10 cellular contexts compared by ENCODE assay signal in the genomic region with DNA sequence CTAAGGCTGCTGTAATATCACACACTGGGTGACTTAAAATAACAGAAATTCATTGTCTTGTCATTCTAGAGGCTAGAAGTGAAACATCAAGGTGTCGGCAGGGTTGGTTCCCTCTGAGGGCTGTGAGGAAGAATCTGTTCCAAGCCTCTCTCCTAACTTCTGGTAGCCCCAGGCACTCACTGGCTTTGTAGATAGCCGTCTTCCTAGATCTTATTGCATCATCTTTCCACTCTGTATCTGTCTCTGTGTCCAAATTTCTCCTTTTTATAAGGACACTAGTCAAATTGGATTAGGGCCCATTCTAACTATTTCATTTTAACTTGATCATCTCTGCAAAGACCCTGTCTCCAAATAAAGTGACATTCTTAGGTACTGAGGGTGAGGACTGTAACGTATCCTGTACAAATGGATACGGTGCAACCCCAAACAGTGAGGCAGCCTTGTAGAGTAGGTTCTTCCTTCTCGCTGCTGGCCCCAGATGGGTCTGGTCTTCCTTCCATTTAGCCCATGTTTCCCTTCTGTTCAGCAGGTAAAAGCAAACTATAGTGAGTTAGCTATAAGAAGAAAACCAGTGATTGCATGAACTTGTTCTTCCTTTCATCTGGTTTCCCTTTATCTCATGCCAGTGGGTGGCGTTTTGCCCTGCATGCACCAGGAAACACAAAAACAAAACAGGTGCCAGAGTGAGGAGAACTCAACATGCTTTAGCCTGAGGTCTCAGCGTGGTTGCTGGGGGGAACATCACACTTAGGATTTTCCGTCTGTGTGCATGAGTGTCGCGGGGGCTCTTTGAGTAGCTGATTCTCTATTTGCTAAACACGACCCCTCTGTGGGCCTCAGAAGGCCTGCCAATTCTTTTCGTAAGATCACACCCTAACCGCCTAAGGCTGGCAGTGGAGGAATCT. TPM values are rescaled to one million over a fixed set of nuclear protein-coding genes. Genes with fewer than 3 reads are reported as not detected.
DNase-seq lines count a peak whose midpoint lies in the region; ATAC-seq, FAIRE-seq and TF ChIP-seq lines count a peak whose summit lies in the region.
"Had no signal": no experiment of that assay in that cellular context is flagged by ENCODE, and none has a peak within 500 bp of the region (broad histone marks: within the 10 kb centered on the region; RNA-seq: fewer than 3 reads in every experiment).

No MANE protein-coding gene starts in this region.

- no peak overlapping the region for H3K4me3 ChIP-seq in H1 (ENCODE audit: extremely low read depth in 1 of 4, insufficient read depth in 2 of 4, low read depth in 3 of 4, low read length in 4 of 4)

- H3K23me2 ChIP-seq in H1 (ENCODE audit: low read depth, low read length): peaks cover 2% of the 10 kb centered on the region; the same call in 1 of the 2 replicates

- peak overlapping the region; percentile 54 for H2BK5ac ChIP-seq in H1 (ENCODE audit: low read depth, low read length)

- no peak overlapping the region; the same call in 1 of the 2 replicates for H3K27ac ChIP-seq in H1 (ENCODE audit: low read depth, low read length)

- H2AFZ ChIP-seq in H1 (ENCODE audit: low read length): no peak overlapping the region

- H3K23ac ChIP-seq in H1 (ENCODE audit: insufficient read length): no peak overlapping the region

- H3K27ac Mint-ChIP-seq in activated CD4-positive, alpha-beta T cell treated with anti-CD3 and anti-CD28 coated beads, Interleukin-2, amount 10 ng/mL, durations not matched to agents 24 days and 14 days: peak overlapping the region; percentile 86
- peak overlapping the region; percentile 77 for H3K27ac Mint-ChIP-seq in type B pancreatic cell

- POLR2A ChIA-PET in H1 (lab: Charles Lee; ENCODE audit: partially characterized antibody): interaction anchor here (1.1 to 10.6 kb wide), 5 partner anchors 12 to 42 kb away, joined by 3 to 116 read pairs (median 3); a partner anchor contains a TSS

- no peak overlapping the region for H3K14ac ChIP-seq in H1 (ENCODE audit: insufficient read length)

- 0 out of 4 replicates have a peak overlapping the region, but pooled peaks of 1 of the 2 experiments have one; percentile 11 for H3K4me2 ChIP-seq in H1 (ENCODE audit: insufficient read depth in 1 of 2, low read depth in 2 of 2, low read length in 2 of 2)

- no peak overlapping the region for H4K5ac ChIP-seq in H1 (ENCODE audit: insufficient read length, low read depth, low read length)

- H3K4me3 Mint-ChIP-seq in activated CD4-positive, alpha-beta T cell treated with anti-CD3 and anti-CD28 coated beads, Interleukin-2, amount 10 ng/mL, durations not matched to agents 24 days and 14 days: peak overlapping the region; percentile 72
- H3K4me3 Mint-ChIP-seq in type B pancreatic cell: no peak overlapping the region

- TF ChIP-seq CTCF in H1 (IDR thresholded peaks at IDR 0.05; ENCODE audit: control extremely low read depth in 1 of 3, insufficient read depth in 1 of 3, low read depth in 1 of 3, low read length in 3 of 3) (no peak), type B pancreatic cell (conservative IDR thresholded peaks at IDR 0.05) (no peak)

- no peaks in the 10 kb centered on the region for H3K9me3 ChIP-seq in H1 (ENCODE audit: insufficient read depth in 2 of 2, low read depth in 1 of 2, low read length in 1 of 2)

- whole genome bisulfite sequencing in H1 (ENCODE audit: extremely low coverage in 1 of 2, insufficient coverage in 1 of 2, insufficient read length in 1 of 2, insufficient replicate concordance in 2 of 2, low coverage in 1 of 2, low lambda C conversion rate in 2 of 2, missing lambda C conversion rate in 1 of 2), 2 experiments: 68% methylated on average over 13 of the region's 13 CpGs; no CpG with 5 or more reads in 1 of the 2 experiments

- TF ChIP-seq RAD21 in H1 (IDR thresholded peaks at IDR 0.05 in 1 of 2, conservative IDR thresholded peaks at IDR 0.05 in 1 of 2; ENCODE audit: low read depth in 2 of 2, low read length in 2 of 2): 0 out of 4 replicates have a peak, but pooled peaks of 1 of the 2 experiments have one; percentile 7

- peaks cover 19% of the 10 kb centered on the region; the same call in 1 of the 2 replicates for H3K79me1 ChIP-seq in H1 (ENCODE audit: low read depth, low read length)

- no peak overlapping the region for H3K56ac ChIP-seq in H1 (replicated peaks; ENCODE audit: insufficient read length, low read depth, low read length)

- DNase-seq in activated gamma-delta T cell treated with Interleukin-2 at 50 U/mL for 16 hours (peak; percentile 48), activated gamma-delta T cell (lab: John Stamatoyannopoulos, UW) (no peak), H1 (ENCODE audit: low read depth in 1 of 2, low spot score in 2 of 2) (no peak), type B pancreatic cell (ENCODE audit: extremely low spot score, unreplicated experiment) (no peak), occipital lobe (lab: John Stamatoyannopoulos, UW) (no peak), AG08395 (ENCODE audit: low spot score) (no peak)
- peak; percentile 85 for DNase-seq in activated CD4-positive, alpha-beta T cell treated with anti-CD3 and anti-CD28 coated beads, Interleukin-2, amount 10 ng/mL, durations not matched to agents 24 days and 14 days
- DNase-seq: HCEC 1CT, NCI-H526 treated with DMSO at 0.1 percent for 48 hours had no signal

- H3K27me3 Mint-ChIP-seq in activated CD4-positive, alpha-beta T cell treated with anti-CD3 and anti-CD28 coated beads, Interleukin-2, amount 10 ng/mL, durations not matched to agents 24 days and 14 days: no peaks in the 10 kb centered on the region
- no peaks in the 10 kb centered on the region for H3K27me3 Mint-ChIP-seq in type B pancreatic cell

- peak overlapping the region; percentile 55 for H3K18ac ChIP-seq in H1 (ENCODE audit: extremely low read depth, low read length)

- H4K20me1 ChIP-seq in H1 (replicated peaks in 1 of 2; ENCODE audit: control insufficient read depth in 1 of 2, insufficient read depth in 2 of 2, low read length in 2 of 2): peaks cover 0 to 13% of the 10 kb centered on the region in 2 experiments

- H4K91ac ChIP-seq in H1 (replicated peaks; ENCODE audit: insufficient read length, low read length): no peak overlapping the region

- peaks cover 0 to 98% of the 10 kb centered on the region in 2 experiments; a peak in 3 of 4 replicates for H3K79me2 ChIP-seq in H1 (ENCODE audit: control insufficient read depth in 1 of 2, insufficient read depth in 2 of 2, low read length in 2 of 2)

- no peak overlapping the region for H3K9ac ChIP-seq in H1 (replicated peaks in 1 of 4; ENCODE audit: extremely low read depth in 1 of 4, low read depth in 3 of 4, low read length in 3 of 4)

- H3K27me3 ChIP-seq in H1 (replicated peaks in 1 of 4; ENCODE audit: control insufficient read depth in 3 of 4, extremely low read depth in 1 of 4, insufficient read depth in 3 of 4, low read length in 3 of 4): no peaks in the 10 kb centered on the region

- ATAC-seq in GM19467 (IDR thresholded peaks at IDR 0.05; ENCODE audit: unreplicated experiment): no peak

- intact Hi-C loops in activated CD4-positive, alpha-beta T cell treated with anti-CD3 and anti-CD28 coated beads, Interleukin-2, amount 10 ng/mL, durations not matched to agents 24 days and 14 days (cut with micrococcal nuclease): no loop called here

- no peak overlapping the region for H4K8ac ChIP-seq in H1 (ENCODE audit: extremely low read depth, insufficient read depth, low read length)

- CTCF ChIA-PET in H1 (lab: Charles Lee; ENCODE audit: partially characterized antibody): interaction anchor here (0.6 to 1.8 kb wide), 5 partner anchors 13 to 108 kb away, joined by 3 to 6 read pairs (median 4); no protein-coding TSS in a partner anchor

- peak overlapping the region; percentile 29 for H2BK20ac ChIP-seq in H1 (ENCODE audit: low read length)

- no peak overlapping the region for H2BK120ac ChIP-seq in H1 (replicated peaks; ENCODE audit: low read depth, low read length)

- H2BK15ac ChIP-seq in H1 (ENCODE audit: low read length): no peak overlapping the region

- no peaks in the 10 kb centered on the region for H3K9me3 Mint-ChIP-seq in activated CD4-positive, alpha-beta T cell treated with anti-CD3 and anti-CD28 coated beads, Interleukin-2, amount 10 ng/mL, durations not matched to agents 24 days and 14 days
- H3K9me3 Mint-ChIP-seq in type B pancreatic cell: no peaks in the 10 kb centered on the region

- peaks cover 13 to 34% (median 27%) of the 10 kb centered on the region in 4 experiments for H3K4me1 ChIP-seq in H1 (replicated peaks in 1 of 4; ENCODE audit: control insufficient read depth in 3 of 4, insufficient read depth in 4 of 4, low read length in 3 of 4)

- no peak for TF ChIP-seq POLR2A in H1 (IDR thresholded peaks at IDR 0.05; ENCODE audit: control extremely low read depth in 1 of 2, low read depth in 2 of 2, low read length in 2 of 2)

- H3K4ac ChIP-seq in H1 (replicated peaks; ENCODE audit: insufficient read length, low read depth, low read length): no peak overlapping the region

- peaks cover 71% of the 10 kb centered on the region for H3K4me1 Mint-ChIP-seq in activated CD4-positive, alpha-beta T cell treated with anti-CD3 and anti-CD28 coated beads, Interleukin-2, amount 10 ng/mL, durations not matched to agents 24 days and 14 days
- H3K4me1 Mint-ChIP-seq in type B pancreatic cell (ENCODE audit: unreplicated experiment): peaks cover 16% of the 10 kb centered on the region

- peaks cover 0 to 6% (median 5%) of the 10 kb centered on the region in 4 experiments; a peak in 4 of 8 replicates for H3K36me3 ChIP-seq in H1 (ENCODE audit: control insufficient read depth in 2 of 4, insufficient read depth in 4 of 4, low read length in 3 of 4)

- H2AK5ac ChIP-seq in H1 (ENCODE audit: low read depth, low read length): no peak overlapping the region

- no peak for TF ChIP-seq EP300 in H1 (IDR thresholded peaks at IDR 0.05; ENCODE audit: borderline replicate concordance in 1 of 2, low read depth in 2 of 2, low read length in 2 of 2)

- no peak for FAIRE-seq in H1 (lab: Jason Lieb, UNC)

- H3K36me3 Mint-ChIP-seq in activated CD4-positive, alpha-beta T cell treated with anti-CD3 and anti-CD28 coated beads, Interleukin-2, amount 10 ng/mL, durations not matched to agents 24 days and 14 days (ENCODE audit: low read depth): peaks cover 13% of the 10 kb centered on the region
- peaks cover 3% of the 10 kb centered on the region for H3K36me3 Mint-ChIP-seq in type B pancreatic cell

- H2BK12ac ChIP-seq in H1 (ENCODE audit: low read depth, low read length): no peak overlapping the region; the same call in 1 of the 2 replicates

RNA-seq across cellular contexts. Expression of a gene that starts 19.5 kb away (rescaled TPM):
- 4.8 and 5.8 TPM in 2 replicates for total RNA-seq in activated CD4-positive, alpha-beta T cell treated with anti-CD3 and anti-CD28 coated beads, Interleukin-2, amount 10 ng/mL, durations not matched to agents 24 days and 14 days
- 27.3 and 29.5 TPM in 2 replicates for total RNA-seq in H1 (2021; fragmentation: NEBNext Ultra II Directional; extraction: Animal tissue kit (Norgen Biotek cat#: 25700))
- polyA plus RNA-seq in H1 (2011; rRNA removed): 16.5 and 21.0 TPM in 2 replicates
- polyA plus RNA-seq in H1 (2011; cell fraction: cytosol; rRNA removed): 17.9 TPM
- polyA plus RNA-seq in H1 (2011; cell fraction: nucleus; rRNA removed): 15.4 TPM
- 19.8 to 23.0 TPM (median 20.7 TPM) in 4 replicates for polyA plus RNA-seq in H1 (2012, experiment 1 of 2)
- polyA plus RNA-seq in H1 (2012, experiment 2 of 2): 9.0 TPM
- 19.0 TPM for polyA plus RNA-seq in H1 (2013, experiment 1 of 2)
- 19.0 TPM for polyA plus RNA-seq in H1 (2013, experiment 2 of 2)
- polyA minus RNA-seq in H1 (2011; rRNA and poly(A)+ RNA removed): 26.2 and 28.0 TPM in 2 replicates
- polyA minus RNA-seq in H1 (2011; cell fraction: cytosol; rRNA and poly(A)+ RNA removed): 13.6 TPM
- polyA minus RNA-seq in H1 (2011; cell fraction: nucleus; rRNA and poly(A)+ RNA removed): 15.7 TPM
- total RNA-seq in type B pancreatic cell (ENCODE audit: low replicate concordance): 14.9 and 32.0 TPM in 2 replicates
- 22.9 TPM for total RNA-seq in occipital lobe

Comparison
In these comparisons a context has a peak if more than half of its experiments do, and no peak if none do; other contexts are left out.
1. DNase-seq: peak in activated gamma-delta T cell treated with Interleukin-2 at 50 U/mL for 16 hours (single experiment) and activated CD4-positive, alpha-beta T cell treated with anti-CD3 and anti-CD28 coated beads, Interleukin-2, amount 10 ng/mL, durations not matched to agents 24 days and 14 days (single experiment); none in activated gamma-delta T cell (single experiment), H1 (0 of 2), type B pancreatic cell (single experiment), occipital lobe (single experiment) and AG08395 (single experiment).